21 cellular contexts compared by ENCODE assay signal in the genomic region with DNA sequence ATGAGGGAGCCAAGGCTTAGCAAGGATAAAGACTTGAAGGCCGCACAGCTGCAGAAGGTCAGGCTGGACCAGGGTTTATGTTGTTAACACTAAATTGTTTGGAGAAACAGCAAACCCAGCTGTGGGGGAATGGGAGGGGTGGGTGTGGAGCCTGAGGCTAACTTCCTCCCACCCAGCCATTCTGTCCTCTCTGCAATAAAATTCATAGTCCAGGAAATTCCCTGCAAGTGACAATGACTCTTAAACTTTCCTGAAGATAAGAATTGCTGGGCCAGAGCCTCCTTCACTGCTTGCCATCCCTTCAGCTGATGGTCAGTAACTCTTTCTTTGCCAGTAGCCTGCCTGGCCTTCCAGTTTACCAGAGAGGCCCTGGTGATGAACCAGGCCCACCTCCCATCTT. TPM values are rescaled to one million over a fixed set of nuclear protein-coding genes. Genes with fewer than 3 reads are reported as not detected.
DNase-seq lines count a peak whose midpoint lies in the region; ATAC-seq and TF ChIP-seq lines count a peak whose summit lies in the region.
"Had no signal": no experiment of that assay in that cellular context is flagged by ENCODE, and none has a peak within 500 bp of the region (broad histone marks: within the 10 kb centered on the region; RNA-seq: fewer than 3 reads in every experiment).

No MANE protein-coding gene starts in this region.

- no peaks in the 10 kb centered on the region for H3K27me3 ChIP-seq in lower lobe of right lung (ENCODE audit: low read depth)
- H3K27me3 ChIP-seq in thyroid gland = no peaks in the 10 kb centered on the region

- no peak for TF ChIP-seq CTCF in HEK293 (tag by site-specific recombination; IDR thresholded peaks at IDR 0.05)
- TF ChIP-seq CTCF in fibroblast of villous mesenchyme (IDR thresholded peaks at IDR 0.05; ENCODE audit: insufficient read depth, low read depth, low read length) = no peak
- no peak for TF ChIP-seq CTCF in lower lobe of right lung (IDR thresholded peaks at IDR 0.05)
- no peak for TF ChIP-seq CTCF in thyroid gland (IDR thresholded peaks at IDR 0.05)

- no peak overlapping the region for H3K4me3 Mint-ChIP-seq in T-cell
- H3K4me3 Mint-ChIP-seq: activated naive CD8-positive, alpha-beta T cell treated with anti-CD3 and anti-CD28 coated beads, Interleukin-2, amount 50 U/mL, for 24 hours; stimulated activated naive B cell treated with anti-CD40 and anti-IgM and Interleukin-4, amounts not matched to agents 10 μg/mL and 1 μg/mL and 100 μg/mL, for 72 hours had no signal

- H3K4me3 ChIP-seq in HEK293 (ENCODE audit: low read depth, low read length) = no peak overlapping the region
- no peak overlapping the region for H3K4me3 ChIP-seq in fibroblast of villous mesenchyme (ENCODE audit: low read depth, low read length)
- no peak overlapping the region for H3K4me3 ChIP-seq in lower lobe of right lung
- no peak overlapping the region for H3K4me3 ChIP-seq in thyroid gland (replicated peaks in 1 of 3)

- no peak overlapping the region for H3K27ac ChIP-seq in HEK293 (ENCODE audit: extremely low read depth, low read depth, low read length)
- peak overlapping the region; percentile 51 for H3K27ac ChIP-seq in lower lobe of right lung
- H3K27ac ChIP-seq in thyroid gland = peak overlapping the region; percentile 26 to 55 (median 27)

- no peak for ATAC-seq in lower lobe of right lung
- no peak for ATAC-seq in T-cell (replicated peaks in 1 of 4)
- ATAC-seq: activated naive CD8-positive, alpha-beta T cell treated with anti-CD3 and anti-CD28 coated beads, Interleukin-2, amount 50 U/mL, for 24 hours; stimulated activated naive B cell treated with anti-CD40 and anti-IgM and Interleukin-4, amounts not matched to agents 10 μg/mL and 1 μg/mL and 100 μg/mL, for 72 hours had no signal

- peak; percentile 86 for DNase-seq in fibroblast of villous mesenchyme (ENCODE audit: low read depth)
- DNase-seq in lower lobe of right lung = no peak
- no peak for DNase-seq in thyroid gland
- DNase-seq in T-cell = no peak
- no peak for DNase-seq in cerebellar nuclear complex (lab: John Stamatoyannopoulos, UW)
- no peak for DNase-seq in SKM-1 treated with dmso at 0.1 percent for 144 hours (lab: John Stamatoyannopoulos, UW; ENCODE audit: unreplicated experiment)
- no peak for DNase-seq in amniotic stem cell (lab: John Stamatoyannopoulos, UW)
- DNase-seq: activated CD8-positive, alpha-beta memory T cell treated with anti-CD3 and anti-CD28 coated beads for 24 hours; activated naive CD8-positive, alpha-beta T cell treated with anti-CD3 and anti-CD28 coated beads, Interleukin-2, amount 50 U/mL, for 24 hours; COR-L47; hypothalamus; NCI-H187 treated with DMSO at 0.1 percent for 48 hours; NCI-H446; SHP77 treated with DMSO at 0.1 percent for 48 hours; stimulated activated naive B cell treated with anti-CD40 and anti-IgM and Interleukin-4, amounts not matched to agents 10 μg/mL and 1 μg/mL and 100 μg/mL, for 72 hours; T-helper 2 cell had no signal

- WGBS in thyroid gland, 2 donors = 69 to 73% methylated on average over 1 of the region's 1 CpG

- TF ChIP-seq POLR2A in thyroid gland (IDR thresholded peaks at IDR 0.05) = no peak

- CTCF ChIA-PET in HEK293 (lab: Yijun Ruan, JAX) = interaction anchor here (0.8 to 14.7 kb wide), 10 partner anchors 11 to 209 kb away, joined by 3 to 336 read pairs (median 10); no protein-coding TSS in a partner anchor
- CTCF ChIA-PET in T-cell (lab: Charles Lee) = interaction anchor here in 1 of 2 donors (0.9 to 1.3 kb wide), 3 partner anchors 11 to 69 kb away, joined by 3 to 6 read pairs (median 4); no protein-coding TSS in a partner anchor

- no peaks in the 10 kb centered on the region for H3K9me3 Mint-ChIP-seq in T-cell
- H3K9me3 Mint-ChIP-seq: activated naive CD8-positive, alpha-beta T cell treated with anti-CD3 and anti-CD28 coated beads, Interleukin-2, amount 50 U/mL, for 24 hours; activated T-helper 2 cell treated with anti-CD3 and anti-CD28 coated beads, Interferon-gamma antibody, Interleukin-2, Interleukin-4, amounts not matched to agents 10 μg/mL and 5 μg/mL and 100 μg/mL, durations not matched to agents 14 hours and 24 hours and 36 hours; stimulated activated naive B cell treated with anti-CD40 and anti-IgM and Interleukin-4, amounts not matched to agents 10 μg/mL and 1 μg/mL and 100 μg/mL, for 72 hours had no signal

- intact Hi-C loops in lower lobe of right lung (cut with DNase I) (no loop called here), thyroid gland (cut with DNase I) (no loop called here)

- H3K36me3 Mint-ChIP-seq in T-cell = no peaks in the 10 kb centered on the region
- H3K36me3 Mint-ChIP-seq: stimulated activated naive B cell treated with anti-CD40 and anti-IgM and Interleukin-4, amounts not matched to agents 10 μg/mL and 1 μg/mL and 100 μg/mL, for 72 hours had no signal

- H3K4me1 ChIP-seq in HEK293 (ENCODE audit: control insufficient read depth, insufficient read depth, low read length) (no peaks in the 10 kb centered on the region), lower lobe of right lung (peaks cover 31% of the 10 kb centered on the region), thyroid gland (peaks cover 0 to 26% of the 10 kb centered on the region in 2 donors)
- H3K4me1 ChIP-seq: parathyroid adenoma had no signal

- H3K4me1 Mint-ChIP-seq in T-cell = peaks cover 0 to 4% (median 0%) of the 10 kb centered on the region in 3 donors
- H3K4me1 Mint-ChIP-seq: activated naive CD8-positive, alpha-beta T cell treated with anti-CD3 and anti-CD28 coated beads, Interleukin-2, amount 50 U/mL, for 24 hours had no signal

- H3K27ac Mint-ChIP-seq in T-cell = no peak overlapping the region
- H3K27ac Mint-ChIP-seq: activated naive CD8-positive, alpha-beta T cell treated with anti-CD3 and anti-CD28 coated beads, Interleukin-2, amount 50 U/mL, for 24 hours; activated T-helper 2 cell treated with anti-CD3 and anti-CD28 coated beads, Interferon-gamma antibody, Interleukin-2, Interleukin-4, amounts not matched to agents 10 μg/mL and 5 μg/mL and 100 μg/mL, durations not matched to agents 14 hours and 24 hours and 36 hours; stimulated activated naive B cell treated with anti-CD40 and anti-IgM and Interleukin-4, amounts not matched to agents 10 μg/mL and 1 μg/mL and 100 μg/mL, for 72 hours had no signal

- H3K36me3 ChIP-seq in HEK293 (ENCODE audit: control insufficient read depth in 2 of 2, insufficient read depth in 1 of 2, low read length in 2 of 2) (no peaks in the 10 kb centered on the region), lower lobe of right lung (no peaks in the 10 kb centered on the region), thyroid gland (no peaks in the 10 kb centered on the region)

- no peaks in the 10 kb centered on the region for H3K9me3 ChIP-seq in HEK293 (ENCODE audit: control insufficient read depth, insufficient read depth, low read depth, low read length)
- no peaks in the 10 kb centered on the region for H3K9me3 ChIP-seq in lower lobe of right lung
- no peaks in the 10 kb centered on the region for H3K9me3 ChIP-seq in thyroid gland

- POLR2A ChIA-PET in HEK293 (lab: Yijun Ruan, JAX) = interaction anchor here (0.6 kb wide), 1 partner anchor 38 kb away, joined by 3 read pairs; no protein-coding TSS in a partner anchor
- POLR2A ChIA-PET in T-cell (lab: Charles Lee) = interaction anchor here in 1 of 2 donors (1.2 kb wide), 1 partner anchor 10 kb away, joined by 5 read pairs; no protein-coding TSS in a partner anchor

- H3K27me3 Mint-ChIP-seq in T-cell = peaks cover 3% of the 10 kb centered on the region in 2 donors
- H3K27me3 Mint-ChIP-seq: stimulated activated naive B cell treated with anti-CD40 and anti-IgM and Interleukin-4, amounts not matched to agents 10 μg/mL and 1 μg/mL and 100 μg/mL, for 72 hours had no signal

TF ChIP-seq in HEK293, 187 proteins besides CTCF, POLR2A, EP300 and RAD21 (continues in another document):
- TF ChIP-seq EGR2 (tag by site-specific recombination; IDR thresholded peaks at IDR 0.05; ENCODE audit: low read depth) = peak; percentile 43; the same call in 1 of the 2 replicates

RNA-seq across cellular contexts. Expression of gene ATP5MC1, which starts 19.4 kb away (rescaled TPM):
- total RNA-seq in fibroblast of villous mesenchyme = 28.7 and 62.2 TPM in 2 replicates
- 42.6 TPM for total RNA-seq in lower lobe of right lung
- total RNA-seq in thyroid gland = 100 to 1,000 TPM in 2 of 4 donors, 10 to 100 TPM in 2; 48.6 to 317 (median 133) TPM
- total RNA-seq in T-cell = 10 to 100 TPM; 29.3 to 45.9 (median 35.2) TPM

RNA-seq across cellular contexts. Expression of gene UBE2Z, which starts 35.0 kb away (rescaled TPM):
- total RNA-seq in fibroblast of villous mesenchyme (104 and 120 TPM in 2 replicates), lower lobe of right lung (65.0 TPM), thyroid gland (100 to 1,000 TPM in 2 of 4 donors, 10 to 100 TPM in 2; 80.9 to 103 (median 99.0) TPM), T-cell (10 to 100 TPM; 78.2 to 98.4 (median 91.6) TPM)

RNA-seq across cellular contexts. Expression of gene CALCOCO2, which starts 42.4 kb away (rescaled TPM):
- total RNA-seq in fibroblast of villous mesenchyme (93.7 and 98.9 TPM in 2 replicates), lower lobe of right lung (174 TPM), thyroid gland (100 to 1,000 TPM; 111 to 163 (median 139) TPM), T-cell (100 to 1,000 TPM; 103 to 161 (median 129) TPM)

RNA-seq across cellular contexts. Expression of gene TTLL6, which starts 56.2 kb away (rescaled TPM):
- total RNA-seq in fibroblast of villous mesenchyme = under 0.01 TPM in 2 replicates
- 2.7 TPM for total RNA-seq in lower lobe of right lung
- total RNA-seq in thyroid gland = 1 to 10 TPM in 2 of 4 donors, under 1 TPM in 2; 0.34 to 1.2 (median 0.89) TPM
- not detected for total RNA-seq in T-cell
- total RNA-seq: activated T-helper 2 cell treated with anti-CD3 and anti-CD28 coated beads, Interferon-gamma antibody, Interleukin-2, Interleukin-4, amounts not matched to agents 10 μg/mL and 5 μg/mL and 100 μg/mL, durations not matched to agents 14 hours and 24 hours and 36 hours; kidney epithelial cell; myocyte had no signal
